11 cellular contexts compared by ENCODE assay signal in the genomic region with DNA sequence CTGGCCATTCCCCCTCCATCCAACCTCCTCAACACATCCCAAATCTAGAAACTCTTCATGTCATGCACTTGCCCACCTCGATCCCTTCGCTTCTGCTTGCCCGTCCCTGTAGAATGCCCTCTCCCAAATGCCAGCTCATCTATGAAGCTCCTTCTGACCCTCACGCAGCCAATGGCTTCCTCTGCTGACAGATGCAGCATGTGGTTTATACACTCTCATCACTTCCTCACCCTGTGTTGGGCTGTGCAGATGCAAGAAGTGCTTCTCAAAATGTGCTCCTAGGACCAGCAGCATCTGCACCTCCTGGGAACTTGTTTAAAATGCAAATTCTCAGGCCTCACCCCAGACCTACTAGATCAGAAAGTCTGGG. TPM values are rescaled to one million over a fixed set of nuclear protein-coding genes. Genes with fewer than 3 reads are reported as not detected.
DNase-seq lines count a peak whose midpoint lies in the region; ATAC-seq, FAIRE-seq and TF ChIP-seq lines count a peak whose summit lies in the region.
"Had no signal": no experiment of that assay in that cellular context is flagged by ENCODE, and none has a peak within 500 bp of the region (broad histone marks: within the 10 kb centered on the region; RNA-seq: fewer than 3 reads in every experiment).

No MANE protein-coding gene starts in this region.

- no peak for TF ChIP-seq EP300 in upper lobe of left lung (IDR thresholded peaks at IDR 0.05)

- peak overlapping the region; percentile 83 for H3K27ac ChIP-seq in OCI-LY7 (ENCODE audit: low read depth, low read length, poor library complexity, severe bottlenecking)
- H3K27ac ChIP-seq in upper lobe of left lung = no peak overlapping the region

- CTCF ChIA-PET in OCI-LY7 (lab: Charles Lee; ENCODE audit: unreplicated experiment) = interaction anchor here (0.6 kb wide), 1 partner anchor 11 kb away, joined by 4 read pairs; no protein-coding TSS in a partner anchor

- H3K79me2 ChIP-seq in OCI-LY7 (ENCODE audit: insufficient read depth, low read depth, low read length) = no peaks in the 10 kb centered on the region

- TF ChIP-seq POLR2A in upper lobe of left lung (IDR thresholded peaks at IDR 0.05) = no peak
- TF ChIP-seq POLR2A in GM12892 (IDR thresholded peaks at IDR 0.05; ENCODE audit: low read depth, low read length) = no peak

- TF ChIP-seq CTCF in OCI-LY7 (conservative IDR thresholded peaks at IDR 0.05; ENCODE audit: low read length) (no peak), upper lobe of left lung (IDR thresholded peaks at IDR 0.05) (no peak)

- POLR2A ChIA-PET in OCI-LY7 (lab: Charles Lee) = interaction anchor here (0.7 to 0.9 kb wide), 2 partner anchors 10 to 48 kb away, joined by 4 read pairs; no protein-coding TSS in a partner anchor

- intact Hi-C loops in OCI-LY7 (cut with micrococcal nuclease; ENCODE audit: unreplicated experiment) = no loop called here

- peak overlapping the region; percentile 69 for H3K4me2 ChIP-seq in OCI-LY7 (ENCODE audit: low read length)

- peak; percentile 71 for ATAC-seq in GM18502 (IDR thresholded peaks at IDR 0.05; ENCODE audit: poor library complexity, unreplicated experiment)
- peak; percentile 53 for ATAC-seq in GM21825 (IDR thresholded peaks at IDR 0.05; ENCODE audit: unreplicated experiment)
- ATAC-seq in upper lobe of left lung (ENCODE audit: low FRiP score in 2 of 2) = no peak

- FAIRE-seq in GM12892 (lab: Jason Lieb, UNC) = no peak

- WGBS in upper lobe of left lung, 2 donors = 55 to 73% methylated on average over 4 of the region's 4 CpGs

- peak overlapping the region; percentile 62 for H2AFZ ChIP-seq in OCI-LY7 (ENCODE audit: low read length)

- H3K9me3 ChIP-seq in OCI-LY7 (ENCODE audit: low read length) = no peaks in the 10 kb centered on the region
- H3K9me3 ChIP-seq in upper lobe of left lung = no peaks in the 10 kb centered on the region

- H3K4me3 ChIP-seq in OCI-LY7 (ENCODE audit: low read depth, low read length, poor library complexity, severe bottlenecking) (peak overlapping the region; percentile 54), upper lobe of left lung (no peak overlapping the region)

- H3K9me2 ChIP-seq in OCI-LY7 (ENCODE audit: insufficient read depth, low read length) = no peaks in the 10 kb centered on the region

- no peaks in the 10 kb centered on the region for H3K36me3 ChIP-seq in OCI-LY7 (ENCODE audit: insufficient read depth, low read length)
- H3K36me3 ChIP-seq in upper lobe of left lung = no peaks in the 10 kb centered on the region

- BruUV-seq in OCI-LY7 (replicated peaks; lab: Mats Ljungman, UMichigan) = no TSS peak

- H4K20me1 ChIP-seq in OCI-LY7 (ENCODE audit: insufficient read depth, low read length) = no peaks in the 10 kb centered on the region

- DNase-seq in OCI-LY7 (ENCODE audit: low spot score) (peak; percentile 72), medulla oblongata (ENCODE audit: extremely low spot score) (peak; percentile 3), HuH-7 (ENCODE audit: low spot score) (no peak), NCI-H446 treated with DMSO at 0.1 percent for 48 hours (lab: John Stamatoyannopoulos, UW) (no peak), upper lobe of left lung (no peak), GM12892 (ENCODE audit: insufficient read length) (no peak)
- DNase-seq: cerebellar nuclear complex had no signal

- peaks cover 56% of the 10 kb centered on the region for H3K4me1 ChIP-seq in OCI-LY7 (ENCODE audit: insufficient read depth, low read length, poor library complexity, severe bottlenecking)
- H3K4me1 ChIP-seq in upper lobe of left lung = peaks cover 9 to 26% (median 11%) of the 10 kb centered on the region in 4 donors

- no peaks in the 10 kb centered on the region for H3K27me3 ChIP-seq in upper lobe of left lung

RNA-seq across cellular contexts. Expression of gene SEMA5B, which starts 51.7 kb away (rescaled TPM):
- total RNA-seq in OCI-LY7 (2014; rRNA removed; shearing (Covaris generic)) = 0.13 and 0.41 TPM in 2 replicates
- total RNA-seq in OCI-LY7 (2022) = 1.2 and 2.3 TPM in 2 replicates
- total RNA-seq in upper lobe of left lung = under 1 TPM in 4 of 6 donors, not detected in 2; 0.33 to 0.71 (median 0.65) TPM
- polyA plus RNA-seq in GM12892 (2012; ENCODE audit: missing spikeins) = not detected
- total RNA-seq: HT1080, kidney epithelial cell had no signal

Comparison
In these comparisons a context has a peak if more than half of its experiments do, and no peak if none do; other contexts are left out.
1. ATAC-seq: peak in GM18502 (single experiment) and GM21825 (single experiment); none in upper lobe of left lung (0 of 2).
2. DNase-seq: peak in OCI-LY7 (single experiment) and medulla oblongata (single experiment); none in HuH-7 (single experiment), NCI-H446 treated with DMSO at 0.1 percent for 48 hours (single experiment), upper lobe of left lung (0 of 2) and GM12892 (single experiment).